In the genomic region with DNA sequence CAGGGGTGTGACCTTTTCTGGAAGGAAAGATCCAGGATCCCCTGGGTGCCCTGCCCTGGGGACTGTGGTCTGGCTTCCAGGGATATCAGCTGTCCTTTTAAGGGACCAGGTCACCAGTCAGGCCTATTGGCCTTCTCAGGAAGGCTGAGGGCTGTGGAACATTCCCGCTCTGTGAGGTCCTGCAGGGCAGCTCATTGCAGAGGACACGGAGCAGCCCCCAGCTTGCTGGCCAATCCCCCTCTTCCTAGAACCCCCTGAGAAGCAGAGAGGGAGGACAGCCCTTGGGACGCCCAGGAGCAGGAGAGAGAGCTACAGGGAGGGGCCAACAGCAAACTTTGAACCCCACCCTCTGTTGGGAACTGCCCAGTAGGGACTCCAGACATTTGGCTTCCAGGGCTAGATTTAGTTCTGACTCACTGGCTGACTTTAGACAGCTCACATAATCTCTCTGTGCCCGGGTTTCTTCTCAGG, we compare ENCODE assay signal across 16 cellular contexts.
DNase-seq lines count a peak whose midpoint lies in the region; ATAC-seq and TF ChIP-seq lines count a peak whose summit lies in the region.
"Had no signal": no experiment of that assay in that cellular context is flagged by ENCODE, and none has a peak within 500 bp of the region (broad histone marks: within the 10 kb centered on the region; RNA-seq: fewer than 3 reads in every experiment).

No MANE protein-coding gene starts in this region.

- H4K20me1 ChIP-seq in BLaER1 treated with 17β-estradiol and CSF1 and Interleukin-3, amounts not matched to agents 10 nM and 100 nM, result peaks cover 0 to 6% (median 0%) of the 10 kb centered on the region in 11 experiments; a peak in 1 of 22 replicates
- no peaks in the 10 kb centered on the region for H4K20me1 ChIP-seq in osteoblast (ENCODE audit: insufficient read depth, low read length)

- no peak for TF ChIP-seq CTCF in osteoblast (IDR thresholded peaks at IDR 0.05; ENCODE audit: extremely low read depth, low read depth, low read length)

- peak; percentile 34 for DNase-seq in OCI-M1 (lab: John Stamatoyannopoulos, UW)
- DNase-seq in osteoblast (ENCODE audit: insufficient read length, low spot score, missing footprints), result peak; percentile 98
- no peak for DNase-seq in NCI-H446 (lab: John Stamatoyannopoulos, UW)
- no peak for DNase-seq in islet precursor cell
- no peak for DNase-seq in NAMALWA (ENCODE audit: low spot score)
- DNase-seq: activated CD8-positive, alpha-beta memory T cell treated with anti-CD3 and anti-CD28 coated beads, Interleukin-2, amount 50 U/mL, for 48 hours; anterior cingulate cortex; NCI-H82; retina; SJCRH30; stimulated activated naive CD8-positive, alpha-beta T cell treated with anti-CD3 and anti-CD28 coated beads, Interleukin-15, amount 100 ng/mL, for 72 hours had no signal

- peak overlapping the region; percentile 34 to 94 (median 81) for H3K4me2 ChIP-seq in BLaER1 treated with 17β-estradiol and CSF1 and Interleukin-3, amounts not matched to agents 10 nM and 100 nM
- no peak overlapping the region for H3K4me2 ChIP-seq in osteoblast (ENCODE audit: insufficient read depth, low read length)

- no peak overlapping the region for H3K27ac ChIP-seq in BLaER1 treated with 17β-estradiol and CSF1 and Interleukin-3, amounts not matched to agents 10 nM and 100 nM
- no peak overlapping the region for H3K27ac ChIP-seq in osteoblast (ENCODE audit: low read depth, low read length)
- H3K27ac ChIP-seq: epithelial cell of prostate, SJCRH30, VCaP had no signal

- no peaks in the 10 kb centered on the region for H3K9me3 ChIP-seq in BLaER1 treated with 17β-estradiol and CSF1 and Interleukin-3, amounts not matched to agents 10 nM and 100 nM (replicated peaks in 1 of 11)
- no peaks in the 10 kb centered on the region for H3K9me3 ChIP-seq in osteoblast (ENCODE audit: low read depth, low read length)
- H3K9me3 ChIP-seq: SJCRH30 had no signal

- no peak overlapping the region for H3K9ac ChIP-seq in BLaER1 treated with 17β-estradiol and CSF1 and Interleukin-3, amounts not matched to agents 10 nM and 100 nM

- no peaks in the 10 kb centered on the region for H3K36me3 ChIP-seq in BLaER1 treated with 17β-estradiol and CSF1 and Interleukin-3, amounts not matched to agents 10 nM and 100 nM
- no peaks in the 10 kb centered on the region for H3K36me3 ChIP-seq in osteoblast (ENCODE audit: insufficient read depth, low read length)
- H3K36me3 ChIP-seq: SJCRH30 had no signal

- no peaks in the 10 kb centered on the region for H3K79me2 ChIP-seq in osteoblast (ENCODE audit: insufficient read depth, low read length)

- peak; percentile 71 for ATAC-seq in esophagus mucosa
- ATAC-seq in GM18511 (IDR thresholded peaks at IDR 0.05; ENCODE audit: unreplicated experiment), result no peak

- no peak overlapping the region for H3K4me3 ChIP-seq in BLaER1 treated with 17β-estradiol and CSF1 and Interleukin-3, amounts not matched to agents 10 nM and 100 nM
- no peak overlapping the region for H3K4me3 ChIP-seq in osteoblast (ENCODE audit: insufficient read depth, low read length)
- H3K4me3 ChIP-seq: SJCRH30 had no signal

- H3K27me3 ChIP-seq in BLaER1 treated with 17β-estradiol and CSF1 and Interleukin-3, amounts not matched to agents 10 nM and 100 nM, result no peaks in the 10 kb centered on the region
- no peaks in the 10 kb centered on the region for H3K27me3 ChIP-seq in osteoblast (ENCODE audit: insufficient read depth, low read length)
- H3K27me3 ChIP-seq: SJCRH30 had no signal

- H3K4me1 ChIP-seq in BLaER1 treated with 17β-estradiol and CSF1 and Interleukin-3, amounts not matched to agents 10 nM and 100 nM, result peaks cover 18 to 66% (median 44%) of the 10 kb centered on the region in 10 experiments
- H3K4me1 ChIP-seq in osteoblast (ENCODE audit: insufficient read depth, low read length), result peaks cover 12% of the 10 kb centered on the region

- H2AFZ ChIP-seq in osteoblast (ENCODE audit: low read length), result peak overlapping the region; percentile 47

Comparison
In these comparisons a context has a peak if more than half of its experiments do, and no peak if none do; other contexts are left out.
1. DNase-seq: peak in OCI-M1 (single experiment) and osteoblast (single experiment); none in NCI-H446 (0 of 2), islet precursor cell (single experiment) and NAMALWA (single experiment).